Comparison of ENCODE assay signal across 26 cellular contexts in the genomic region with DNA sequence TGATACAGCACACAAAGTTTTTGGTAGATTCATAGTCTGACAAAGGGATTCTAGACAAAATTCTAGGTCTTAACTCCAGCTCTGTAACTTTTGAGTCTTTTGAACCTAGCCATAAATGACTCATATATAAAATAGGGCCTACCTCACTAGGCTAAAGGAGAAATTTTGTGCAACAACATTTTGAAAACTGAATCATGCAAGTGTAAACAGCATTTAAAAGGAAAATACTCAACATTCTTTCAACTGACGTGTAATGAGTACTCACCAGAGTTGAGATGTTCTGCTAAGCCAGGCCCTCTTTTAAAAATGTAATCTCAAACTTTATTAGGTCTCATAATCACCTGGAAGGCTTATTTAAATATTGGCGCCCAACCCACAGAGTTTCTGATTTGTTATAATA.
DNase-seq lines count a peak whose midpoint lies in the region; ATAC-seq and TF ChIP-seq lines count a peak whose summit lies in the region.
"Had no signal": no experiment of that assay in that cellular context is flagged by ENCODE, and none has a peak within 500 bp of the region (broad histone marks: within the 10 kb centered on the region; RNA-seq: fewer than 3 reads in every experiment).

No MANE protein-coding gene starts in this region.

- H3K4me2 ChIP-seq in SK-N-SH = no peak overlapping the region

- no peaks in the 10 kb centered on the region for H3K79me2 ChIP-seq in SK-N-SH (ENCODE audit: insufficient read depth)

- DNase-seq in SK-N-SH (no peak), astrocyte of the hippocampus (ENCODE audit: low read depth, low spot score) (peak; percentile 22), foreskin keratinocyte (peak; percentile 12 to 19), upper lobe of right lung (no peak), EL (no peak), NCI-H146 treated with DMSO at 0.1 percent for 48 hours (lab: John Stamatoyannopoulos, UW; ENCODE audit: unreplicated experiment) (no peak)
- DNase-seq: activated gamma-delta T cell; activated T-cell treated with anti-CD3 and anti-CD28 coated beads, Interleukin-2, amount 50 U/mL, for 1 hour; AML-193; CD8-positive, alpha-beta T cell; endodermal cell; KG1; naive thymus-derived CD8-positive, alpha-beta T cell; NCI-H1436 treated with DMSO at 0.1 percent for 48 hours; NCI-H510A treated with DMSO at 0.1 percent for 48 hours; NK-92 treated with Interleukin-12 subunit alpha and Interleukin-12 subunit beta, amount 100 ng/mL, for 24 hours; occipital lobe; stomach; T-helper 17 cell had no signal

- no peak for TF ChIP-seq EP300 in SK-N-SH (IDR thresholded peaks at IDR 0.05; ENCODE audit: borderline replicate concordance in 1 of 2, low read depth in 1 of 2, low read length in 1 of 2)

- ATAC-seq in SK-N-SH treated with all-trans-retinoic acid at 6 μM for 48 hours (no peak), foreskin keratinocyte (no peak), upper lobe of right lung (peak; percentile 58), GM21723 (IDR thresholded peaks at IDR 0.05; ENCODE audit: unreplicated experiment) (no peak)
- ATAC-seq: CD8-positive, alpha-beta T cell; left lobe of liver; naive thymus-derived CD8-positive, alpha-beta T cell; Panc1; T-helper 17 cell had no signal

- intact Hi-C loops in upper lobe of right lung (cut with DNase I) = no loop called here

- no peak overlapping the region for H3K9ac ChIP-seq in SK-N-SH

- no peaks in the 10 kb centered on the region for H4K20me1 ChIP-seq in SK-N-SH (ENCODE audit: insufficient read depth)

- 74% methylated on average over 2 of the region's 2 CpGs for WGBS in SK-N-SH (ENCODE audit: low lambda C conversion rate)

- H3K9me2 ChIP-seq in SK-N-SH = no peaks in the 10 kb centered on the region

- no peaks in the 10 kb centered on the region for H3K9me3 ChIP-seq in SK-N-SH
- H3K9me3 ChIP-seq in upper lobe of right lung = no peaks in the 10 kb centered on the region
- H3K9me3 ChIP-seq: SJSA1, stomach had no signal

- H3K4me1 ChIP-seq in SK-N-SH (ENCODE audit: control insufficient read depth in 1 of 2, insufficient read depth in 2 of 2, low read depth in 1 of 2, low read length in 1 of 2) (no peaks in the 10 kb centered on the region; a peak in 1 of 4 replicates), foreskin keratinocyte (no peaks in the 10 kb centered on the region), upper lobe of right lung (no peaks in the 10 kb centered on the region)
- H3K4me1 ChIP-seq: SJSA1, stomach had no signal

- H3K4me3 ChIP-seq in SK-N-SH (ENCODE audit: low read depth in 2 of 2, low read length in 1 of 2) (no peak overlapping the region), upper lobe of right lung (no peak overlapping the region)
- H3K4me3 ChIP-seq: coronary artery, SJSA1, stomach had no signal

- POLR2A ChIA-PET in SK-N-SH (lab: Yijun Ruan, JAX) = no interaction called here

- no peak for TF ChIP-seq CTCF in SK-N-SH (IDR thresholded peaks at IDR 0.05)
- TF ChIP-seq CTCF in foreskin keratinocyte (conservative IDR thresholded peaks at IDR 0.05) = no peak
- TF ChIP-seq CTCF in upper lobe of right lung (IDR thresholded peaks at IDR 0.05) = no peak

- no peaks in the 10 kb centered on the region for H3K27me3 ChIP-seq in SK-N-SH (ENCODE audit: insufficient read depth)
- no peaks in the 10 kb centered on the region for H3K27me3 ChIP-seq in foreskin keratinocyte
- H3K27me3 ChIP-seq in upper lobe of right lung = no peaks in the 10 kb centered on the region
- H3K27me3 ChIP-seq: stomach had no signal

- H3F3A ChIP-seq in SK-N-SH (replicated peaks; ENCODE audit: insufficient read depth) = no peaks in the 10 kb centered on the region

- H3K36me3 ChIP-seq in SK-N-SH (replicated peaks in 1 of 2; ENCODE audit: control insufficient read depth in 1 of 2, insufficient read depth in 2 of 2, low read length in 1 of 2) (no peaks in the 10 kb centered on the region), upper lobe of right lung (no peaks in the 10 kb centered on the region)
- H3K36me3 ChIP-seq: SJSA1, stomach had no signal

- CTCF ChIA-PET in SK-N-SH (lab: Yijun Ruan, JAX) = interaction anchor here (1.4 kb wide), 1 partner anchor 22 kb away, joined by 3 read pairs; no protein-coding TSS in a partner anchor

- no peak for TF ChIP-seq RAD21 in SK-N-SH (IDR thresholded peaks at IDR 0.05; ENCODE audit: low read length)

- H2AFZ ChIP-seq in SK-N-SH (ENCODE audit: low read depth) = peak overlapping the region; percentile 47; the same call in 1 of the 2 replicates

- H3K27ac ChIP-seq in SK-N-SH (ENCODE audit: low read depth in 2 of 2, low read length in 1 of 2) = no peak overlapping the region
- no peak overlapping the region for H3K27ac ChIP-seq in foreskin keratinocyte
- no peak overlapping the region for H3K27ac ChIP-seq in upper lobe of right lung
- H3K27ac ChIP-seq: 22Rv1, coronary artery, SJSA1, stomach had no signal

TF ChIP-seq in SK-N-SH, 30 proteins besides CTCF, POLR2A, EP300 and RAD21 (continues in another document):
- no peak for TF ChIP-seq PBX3 (IDR thresholded peaks at IDR 0.05)
- no peak for TF ChIP-seq SIN3A (IDR thresholded peaks at IDR 0.05; ENCODE audit: borderline replicate concordance, low read depth, low read length)
- TF ChIP-seq, protein P1, sequence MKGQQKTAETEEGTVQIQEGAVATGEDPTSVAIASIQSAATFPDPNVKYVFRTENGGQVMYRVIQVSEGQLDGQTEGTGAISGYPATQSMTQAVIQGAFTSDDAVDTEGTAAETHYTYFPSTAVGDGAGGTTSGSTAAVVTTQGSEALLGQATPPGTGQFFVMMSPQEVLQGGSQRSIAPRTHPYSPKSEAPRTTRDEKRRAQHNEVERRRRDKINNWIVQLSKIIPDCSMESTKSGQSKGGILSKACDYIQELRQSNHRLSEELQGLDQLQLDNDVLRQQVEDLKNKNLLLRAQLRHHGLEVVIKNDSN (IDR thresholded peaks at IDR 0.05; ENCODE audit: borderline replicate concordance, low read depth) = no peak
- no peak for TF ChIP-seq GABPA (IDR thresholded peaks at IDR 0.05; ENCODE audit: low read depth)
- no peak for TF ChIP-seq NFIC (IDR thresholded peaks at IDR 0.05; ENCODE audit: borderline replicate concordance)

TF ChIP-seq in SK-N-SH treated with all-trans-retinoic acid at 6 μM for 48 hours, 23 proteins besides CTCF, POLR2A, EP300 and RAD21:
- TF ChIP-seq GLIS3 (CRISPR knock-in tag; IDR thresholded peaks at IDR 0.05) (no peak), TSHZ2 (CRISPR knock-in tag; IDR thresholded peaks at IDR 0.05) (no peak), ARNTL (CRISPR knock-in tag; IDR thresholded peaks at IDR 0.05; ENCODE audit: borderline replicate concordance, low read depth) (no peak), RARB (CRISPR knock-in tag; IDR thresholded peaks at IDR 0.05) (no peak), ZNF70 (CRISPR knock-in tag; IDR thresholded peaks at IDR 0.05) (no peak), SNAI2 (CRISPR knock-in tag; IDR thresholded peaks at IDR 0.05) (no peak), CREB5 (CRISPR knock-in tag; IDR thresholded peaks at IDR 0.05; ENCODE audit: low read depth) (no peak), ESRRG (CRISPR knock-in tag; IDR thresholded peaks at IDR 0.05) (no peak), PPARA (CRISPR knock-in tag; IDR thresholded peaks at IDR 0.05; ENCODE audit: borderline replicate concordance) (no peak), ZNF8 (CRISPR knock-in tag; IDR thresholded peaks at IDR 0.05) (no peak)

Comparison
In these comparisons a context has a peak if more than half of its experiments do, and no peak if none do; other contexts are left out.
1. DNase-seq: peak in astrocyte of the hippocampus (single experiment) and foreskin keratinocyte (2 of 2); none in SK-N-SH (single experiment), upper lobe of right lung (single experiment), EL (single experiment) and NCI-H146 treated with DMSO at 0.1 percent for 48 hours (single experiment).